In the genomic region with DNA sequence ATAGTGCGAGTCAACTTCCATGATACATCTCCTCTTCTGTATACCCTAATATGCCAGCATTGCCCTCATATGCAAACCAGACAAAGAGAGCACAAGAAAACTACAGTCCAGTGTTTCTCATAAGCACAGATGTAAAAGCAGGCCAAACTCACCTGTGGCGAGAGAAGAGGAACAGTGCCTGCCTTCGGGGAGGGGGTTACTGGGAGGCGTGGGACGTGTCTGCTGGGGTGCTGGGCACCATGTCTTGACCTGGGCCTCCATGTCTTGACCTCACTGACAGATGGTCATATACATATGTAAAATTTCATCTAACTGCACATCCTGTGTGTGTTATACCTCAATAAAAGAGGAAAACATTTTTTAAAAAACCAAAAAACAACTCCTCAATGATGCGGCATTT, we compare ENCODE assay signal across 21 cellular contexts.
"Had no signal": no experiment of that assay in that cellular context is flagged by ENCODE, and none has a peak within 500 bp of the region (broad histone marks: within the 10 kb centered on the region; RNA-seq: fewer than 3 reads in every experiment).

No MANE protein-coding gene starts in this region.

- H3K4me1 Mint-ChIP-seq: immature natural killer cell; naive B cell; nephron; stimulated activated naive B cell treated with anti-CD40 and anti-IgM and Interleukin-4, amounts not matched to agents 10 μg/mL and 1 μg/mL and 100 μg/mL, for 72 hours; stimulated activated naive CD8-positive, alpha-beta T cell treated with anti-CD3 and anti-CD28 coated beads, Interleukin-15, amount 100 ng/mL, for 72 hours had no signal

- FAIRE-seq: kidney had no signal

- DNase-seq: effector memory CD8-positive, alpha-beta T cell; esophagus squamous epithelium; foreskin fibroblast; glutamatergic neuron; immature natural killer cell; kidney; left cardiac atrium; left ventricle myocardium superior; mesendoderm; naive B cell; psoas muscle; right lobe of liver; stimulated activated CD4-positive, alpha-beta T cell treated with anti-CD3 and anti-CD28 coated beads, Interleukin-15, amount 100 ng/mL, for 24 hours; stimulated activated CD4-positive, alpha-beta T cell treated with anti-CD3 and anti-CD28 coated beads, Interleukin-1b, Interleukin-23, amount 100 ng/mL, for 48 hours; stimulated activated CD4-positive, alpha-beta T cell treated with anti-CD3 and anti-CD28 coated beads, Interleukin-4, amount 100 ng/mL, for 4 hours; stimulated activated naive B cell treated with anti-CD40 and anti-IgM and Interleukin-4, amounts not matched to agents 10 μg/mL and 1 μg/mL and 100 μg/mL, for 72 hours; stimulated activated naive CD8-positive, alpha-beta T cell treated with anti-CD3 and anti-CD28 coated beads, Interleukin-15, amount 100 ng/mL, for 72 hours; upper lobe of right lung had no signal

- H3K9me3 Mint-ChIP-seq: dendritic cell treated with granulocyte-macrophage colony-stimulating factor and Interleukin-4, amounts not matched to agents 40 ng/mL and 50 ng/mL, for 4 days; effector memory CD8-positive, alpha-beta T cell; immature natural killer cell; nephron; stimulated activated naive B cell treated with anti-CD40 and anti-IgM and Interleukin-4, amounts not matched to agents 10 μg/mL and 1 μg/mL and 100 μg/mL, for 72 hours; stimulated activated naive CD8-positive, alpha-beta T cell treated with anti-CD3 and anti-CD28 coated beads, Interleukin-15, amount 100 ng/mL, for 72 hours had no signal

- H3K36me3 Mint-ChIP-seq: immature natural killer cell; naive B cell; stimulated activated naive B cell treated with anti-CD40 and anti-IgM and Interleukin-4, amounts not matched to agents 10 μg/mL and 1 μg/mL and 100 μg/mL, for 72 hours had no signal

- H3K27ac Mint-ChIP-seq: dendritic cell treated with granulocyte-macrophage colony-stimulating factor and Interleukin-4, amounts not matched to agents 40 ng/mL and 50 ng/mL, for 4 days; effector memory CD8-positive, alpha-beta T cell; immature natural killer cell; nephron; stimulated activated naive B cell treated with anti-CD40 and anti-IgM and Interleukin-4, amounts not matched to agents 10 μg/mL and 1 μg/mL and 100 μg/mL, for 72 hours; stimulated activated naive CD8-positive, alpha-beta T cell treated with anti-CD3 and anti-CD28 coated beads, Interleukin-15, amount 100 ng/mL, for 72 hours had no signal

- H3K4me3 Mint-ChIP-seq: dendritic cell treated with granulocyte-macrophage colony-stimulating factor and Interleukin-4, amounts not matched to agents 40 ng/mL and 50 ng/mL, for 4 days; effector memory CD8-positive, alpha-beta T cell; immature natural killer cell; naive B cell; nephron; stimulated activated naive B cell treated with anti-CD40 and anti-IgM and Interleukin-4, amounts not matched to agents 10 μg/mL and 1 μg/mL and 100 μg/mL, for 72 hours; stimulated activated naive CD8-positive, alpha-beta T cell treated with anti-CD3 and anti-CD28 coated beads, Interleukin-15, amount 100 ng/mL, for 72 hours had no signal

- ATAC-seq: effector memory CD8-positive, alpha-beta T cell; gastroesophageal sphincter; left cardiac atrium; left ventricle myocardium superior; psoas muscle; stimulated activated naive B cell treated with anti-CD40 and anti-IgM and Interleukin-4, amounts not matched to agents 10 μg/mL and 1 μg/mL and 100 μg/mL, for 72 hours; stimulated activated naive CD8-positive, alpha-beta T cell treated with anti-CD3 and anti-CD28 coated beads, Interleukin-15, amount 100 ng/mL, for 72 hours had no signal
